ENCODE assay signal across 9 cellular contexts in genomic region chr1:19504796-19505693, GRCh38. TPM values are rescaled to one million over a fixed set of nuclear protein-coding genes. Genes with fewer than 3 reads are reported as not detected.
A peak's percentile ranks its signal among the peaks of the same experiment; 100 is the strongest.
DNase-seq lines count a peak whose midpoint lies in the region; ATAC-seq and TF ChIP-seq lines count a peak whose summit lies in the region.
"Had no signal": no experiment of that assay in that cellular context is flagged by ENCODE, and none has a peak within 500 bp of the region (broad histone marks: within the 10 kb centered on the region; RNA-seq: fewer than 3 reads in every experiment).

No MANE protein-coding gene starts in this region.

- peak overlapping the region; percentile 41 for H3K27ac ChIP-seq in caudate nucleus (ENCODE audit: low read depth, low read length)
- H3K27ac ChIP-seq in urinary bladder (ENCODE audit: low read depth): peak overlapping the region; percentile 82
- no peak overlapping the region for H3K27ac ChIP-seq in CD4-positive, alpha-beta memory T cell (ENCODE audit: low read depth, low read length)
- H3K27ac ChIP-seq: RWPE1 had no signal

- no peaks in the 10 kb centered on the region for H3K4me1 ChIP-seq in urinary bladder (ENCODE audit: insufficient read depth)
- H3K4me1 ChIP-seq in CD4-positive, alpha-beta memory T cell (ENCODE audit: insufficient read depth, low read length): peaks cover 9% of the 10 kb centered on the region

- intact Hi-C loops in CD4-positive, alpha-beta memory T cell (cut with micrococcal nuclease): no loop called here

- CTCF ChIA-PET in CD4-positive, alpha-beta memory T cell (lab: Charles Lee; ENCODE audit: partially characterized antibody): no interaction called here

- H3K9me3 ChIP-seq in CD4-positive, alpha-beta memory T cell (ENCODE audit: control insufficient read depth in 1 of 2, low read length in 2 of 2): no peaks in the 10 kb centered on the region

- H3K9me3 Mint-ChIP-seq in activated T-cell treated with anti-CD3 and anti-CD28 coated beads, Interleukin-2, amount 50 U/mL, for 72 hours: no peaks in the 10 kb centered on the region
- no peaks in the 10 kb centered on the region for H3K9me3 Mint-ChIP-seq in mesothelial cell of epicardium
- no peaks in the 10 kb centered on the region for H3K9me3 Mint-ChIP-seq in CD4-positive, alpha-beta memory T cell

- H3K27me3 Mint-ChIP-seq in activated T-cell treated with anti-CD3 and anti-CD28 coated beads, Interleukin-2, amount 50 U/mL, for 72 hours (ENCODE audit: low read depth): no peaks in the 10 kb centered on the region
- peaks cover 7% of the 10 kb centered on the region for H3K27me3 Mint-ChIP-seq in mesothelial cell of epicardium (ENCODE audit: low read depth)
- peaks cover 0 to 2% of the 10 kb centered on the region in 2 donors for H3K27me3 Mint-ChIP-seq in CD4-positive, alpha-beta memory T cell

- POLR2A ChIA-PET in CD4-positive, alpha-beta memory T cell (lab: Charles Lee; ENCODE audit: partially characterized antibody): no interaction called here

- ATAC-seq in activated T-cell treated with anti-CD3 and anti-CD28 coated beads, Interleukin-2, amount 50 U/mL, for 72 hours (replicated peaks in 1 of 2): no peak
- ATAC-seq in HG02884 (IDR thresholded peaks at IDR 0.05; ENCODE audit: unreplicated experiment) (no peak), HG02623 (IDR thresholded peaks at IDR 0.05; ENCODE audit: unreplicated experiment) (no peak)

- H3K36me3 ChIP-seq in urinary bladder (ENCODE audit: insufficient read depth): no peaks in the 10 kb centered on the region
- H3K36me3 ChIP-seq in CD4-positive, alpha-beta memory T cell (ENCODE audit: insufficient read depth, low read length): no peaks in the 10 kb centered on the region

- no peak for DNase-seq in activated T-cell treated with anti-CD3 and anti-CD28 coated beads, Interleukin-2, amount 50 U/mL, for 72 hours
- DNase-seq in activated T-cell treated with anti-CD3 and anti-CD28 coated beads, Interleukin-2, amount 50 U/mL, for 1 hour: no peak
- no peak for DNase-seq in caudate nucleus (lab: John Stamatoyannopoulos, UW)
- DNase-seq in mesothelial cell of epicardium (ENCODE audit: low spot score in 2 of 2, unreplicated experiment in 2 of 2): no peak
- no peak for DNase-seq in CD4-positive, alpha-beta memory T cell

- H3K27ac Mint-ChIP-seq in activated T-cell treated with anti-CD3 and anti-CD28 coated beads, Interleukin-2, amount 50 U/mL, for 72 hours: peak overlapping the region; percentile 49
- peak overlapping the region; percentile 30 for H3K27ac Mint-ChIP-seq in mesothelial cell of epicardium
- peak overlapping the region in 1 of 7 donors; percentile 56 for H3K27ac Mint-ChIP-seq in CD4-positive, alpha-beta memory T cell

- H3K4me3 ChIP-seq in urinary bladder (ENCODE audit: low read depth, low read length): no peak overlapping the region
- H3K4me3 ChIP-seq in CD4-positive, alpha-beta memory T cell (ENCODE audit: low read length in 2 of 2): no peak overlapping the region

- WGBS in urinary bladder: 19% methylated on average over 6 of the region's 6 CpGs

- H3K4me3 Mint-ChIP-seq in activated T-cell treated with anti-CD3 and anti-CD28 coated beads, Interleukin-2, amount 50 U/mL, for 72 hours: peak overlapping the region in 1 of 2 donors; percentile 6
- no peak overlapping the region for H3K4me3 Mint-ChIP-seq in mesothelial cell of epicardium
- no peak overlapping the region for H3K4me3 Mint-ChIP-seq in CD4-positive, alpha-beta memory T cell

- no peaks in the 10 kb centered on the region for H3K36me3 Mint-ChIP-seq in activated T-cell treated with anti-CD3 and anti-CD28 coated beads, Interleukin-2, amount 50 U/mL, for 72 hours (ENCODE audit: insufficient read depth in 2 of 2)
- H3K36me3 Mint-ChIP-seq in mesothelial cell of epicardium: no peaks in the 10 kb centered on the region
- no peaks in the 10 kb centered on the region for H3K36me3 Mint-ChIP-seq in CD4-positive, alpha-beta memory T cell

- no peaks in the 10 kb centered on the region for H3K27me3 ChIP-seq in CD4-positive, alpha-beta memory T cell (ENCODE audit: insufficient read depth, low read length)

- TF ChIP-seq CTCF in mesothelial cell of epicardium (IDR thresholded peaks at IDR 0.05; ENCODE audit: unreplicated experiment): no peak

- H3K4me1 Mint-ChIP-seq in activated T-cell treated with anti-CD3 and anti-CD28 coated beads, Interleukin-2, amount 50 U/mL, for 72 hours (ENCODE audit: low read depth): peaks cover 44% of the 10 kb centered on the region
- no peaks in the 10 kb centered on the region for H3K4me1 Mint-ChIP-seq in mesothelial cell of epicardium
- peaks cover 10 to 28% (median 16%) of the 10 kb centered on the region in 4 donors for H3K4me1 Mint-ChIP-seq in CD4-positive, alpha-beta memory T cell

RNA-seq across cellular contexts. Expression of gene CAPZB, which starts 19.7 kb away (rescaled TPM):
- total RNA-seq in activated T-cell treated with anti-CD3 and anti-CD28 coated beads, Interleukin-2, amount 50 U/mL, for 72 hours: 100 to 1,000 TPM; 336 to 373 TPM
- 192 to 209 TPM (median 204 TPM) in 3 replicates for total RNA-seq in mesothelial cell of epicardium
- 77.1 TPM for total RNA-seq in urinary bladder
- 372 TPM for polyA plus RNA-seq in urinary bladder
- total RNA-seq in CD4-positive, alpha-beta memory T cell: 100 to 1,000 TPM; 244 to 255 TPM
- polyA plus RNA-seq in CD4-positive, alpha-beta memory T cell: 100 to 1,000 TPM; 436 to 602 TPM
